Comparison of ENCODE assay signal across 7 cellular contexts in the genomic region with DNA sequence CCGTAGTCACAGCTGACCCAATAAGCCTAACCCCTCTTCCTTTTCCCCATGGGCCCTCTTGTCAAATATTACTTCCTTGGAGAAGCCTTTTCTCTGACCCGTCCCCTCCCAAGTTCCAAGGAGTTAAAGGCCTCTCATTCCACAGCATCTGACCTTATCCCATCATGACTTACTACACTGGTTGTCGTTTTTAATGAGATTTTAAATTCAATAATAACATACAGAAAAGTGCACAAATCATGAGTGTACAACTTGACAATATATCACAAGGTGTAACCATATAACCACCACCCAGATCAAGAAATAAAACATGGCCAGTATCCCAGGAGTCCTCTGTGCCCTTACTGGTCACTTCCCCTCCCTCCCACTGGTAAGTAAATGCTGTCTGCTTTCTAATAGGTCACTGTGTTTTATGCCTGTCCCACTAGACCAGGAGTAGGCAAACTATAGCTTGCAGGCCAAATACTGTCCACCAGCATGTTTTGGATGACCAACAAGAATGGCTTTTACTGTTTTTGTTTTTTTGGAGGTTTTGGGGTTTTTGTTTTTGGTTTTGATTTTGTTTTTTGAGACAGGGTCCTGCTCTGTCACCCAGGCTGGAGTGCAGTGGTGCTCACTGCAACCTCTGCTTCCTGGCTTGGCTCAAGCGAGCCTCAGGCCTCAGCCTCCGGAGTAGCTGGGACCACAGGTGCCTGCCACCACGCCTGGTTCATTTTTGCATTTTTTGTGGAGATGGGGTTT. TPM values are rescaled to one million over a fixed set of nuclear protein-coding genes. Genes with fewer than 3 reads are reported as not detected.
DNase-seq lines count a peak whose midpoint lies in the region; ATAC-seq and TF ChIP-seq lines count a peak whose summit lies in the region.

No MANE protein-coding gene starts in this region.

- no peaks in the 10 kb centered on the region for H3K36me3 Mint-ChIP-seq in natural killer cell treated with Interleukin-12 subunit alpha and Interleukin-12 subunit beta and Interleukin-15 and Interleukin-18, amount 100 ng/mL, for 72 hours

- peak overlapping the region; percentile 86 to 97 for H3K27ac Mint-ChIP-seq in natural killer cell treated with Interleukin-12 subunit alpha and Interleukin-12 subunit beta and Interleukin-15 and Interleukin-18, amount 100 ng/mL, for 72 hours

- peak overlapping the region; percentile 92 for H3K27ac ChIP-seq in cingulate gyrus (ENCODE audit: low read depth, low read length)

- H3K27me3 Mint-ChIP-seq in natural killer cell treated with Interleukin-12 subunit alpha and Interleukin-12 subunit beta and Interleukin-15 and Interleukin-18, amount 100 ng/mL, for 72 hours, result no peaks in the 10 kb centered on the region

- peak overlapping the region; percentile 77 for H3K4me3 ChIP-seq in GM12864 (ENCODE audit: low read depth, low read length)

- H3K4me1 Mint-ChIP-seq in natural killer cell treated with Interleukin-12 subunit alpha and Interleukin-12 subunit beta and Interleukin-15 and Interleukin-18, amount 100 ng/mL, for 72 hours (ENCODE audit: low read depth in 2 of 2), result peaks cover 25 to 27% of the 10 kb centered on the region in 2 donors

- ATAC-seq in natural killer cell treated with Interleukin-12 subunit alpha and Interleukin-12 subunit beta and Interleukin-15 and Interleukin-18, amount 100 ng/mL, for 72 hours, result no peak

- no peaks in the 10 kb centered on the region for H3K9me3 Mint-ChIP-seq in natural killer cell treated with Interleukin-12 subunit alpha and Interleukin-12 subunit beta and Interleukin-15 and Interleukin-18, amount 100 ng/mL, for 72 hours

- H3K4me3 Mint-ChIP-seq in natural killer cell treated with Interleukin-12 subunit alpha and Interleukin-12 subunit beta and Interleukin-15 and Interleukin-18, amount 100 ng/mL, for 72 hours, result peak overlapping the region; percentile 99

- no peak for TF ChIP-seq CTCF in GM12864 (IDR thresholded peaks at IDR 0.05; ENCODE audit: low read depth, low read length, missing control alignments)

- DNase-seq in GM12864 (ENCODE audit: low read depth), result no peak
- peak; percentile 39 for DNase-seq in NCI-H69 (lab: John Stamatoyannopoulos, UW)
- DNase-seq in natural killer cell treated with Interleukin-12 subunit alpha and Interleukin-12 subunit beta and Interleukin-15 and Interleukin-18, amount 100 ng/mL, for 72 hours (ENCODE audit: low spot score), result no peak
- no peak for DNase-seq in cerebellum (ENCODE audit: low spot score)
- no peak for DNase-seq in activated CD4-positive, CD25-positive, alpha-beta regulatory T cell (lab: John Stamatoyannopoulos, UW)
- DNase-seq in SK-N-DZ (ENCODE audit: low spot score), result no peak

RNA-seq across cellular contexts. Expression of a gene that starts 1.2 kb away (rescaled TPM):
- total RNA-seq in natural killer cell treated with Interleukin-12 subunit alpha and Interleukin-12 subunit beta and Interleukin-15 and Interleukin-18, amount 100 ng/mL, for 72 hours, result 10 to 100 TPM in 1 of 2 donors, 1 to 10 TPM in 1; 9.8 to 16.7 TPM
- 2.3 TPM for total RNA-seq in cerebellum
- polyA plus RNA-seq in SK-N-DZ (2014; cell fraction: cytosol; rRNA removed), result 12.8 and 14.1 TPM in 2 replicates
- 11.5 and 18.8 TPM in 2 replicates for polyA plus RNA-seq in SK-N-DZ (2014; cell fraction: nucleus; rRNA removed)

RNA-seq across cellular contexts. Expression of a gene that starts 14.4 kb away (rescaled TPM):
- total RNA-seq in natural killer cell treated with Interleukin-12 subunit alpha and Interleukin-12 subunit beta and Interleukin-15 and Interleukin-18, amount 100 ng/mL, for 72 hours, result not detected
- 8.1 TPM for total RNA-seq in cerebellum
- polyA plus RNA-seq in SK-N-DZ (2014; cell fraction: cytosol; rRNA removed), result 0.20 and 0.24 TPM in 2 replicates
- polyA plus RNA-seq in SK-N-DZ (2014; cell fraction: nucleus; rRNA removed), result 1.0 TPM in 1 of 2 replicates, not detected in the other

RNA-seq across cellular contexts. Expression of a gene that starts 19.4 kb away (rescaled TPM):
- not detected for total RNA-seq in natural killer cell treated with Interleukin-12 subunit alpha and Interleukin-12 subunit beta and Interleukin-15 and Interleukin-18, amount 100 ng/mL, for 72 hours
- total RNA-seq in cerebellum, result 2.7 TPM
- not detected in 2 replicates for polyA plus RNA-seq in SK-N-DZ (2014; cell fraction: cytosol; rRNA removed)
- polyA plus RNA-seq in SK-N-DZ (2014; cell fraction: nucleus; rRNA removed), result not detected in 2 replicates

RNA-seq across cellular contexts. Expression of a gene that starts 49.0 kb away (rescaled TPM):
- total RNA-seq in natural killer cell treated with Interleukin-12 subunit alpha and Interleukin-12 subunit beta and Interleukin-15 and Interleukin-18, amount 100 ng/mL, for 72 hours, result not detected
- total RNA-seq in cerebellum, result not detected
- polyA plus RNA-seq in SK-N-DZ (2014; cell fraction: cytosol; rRNA removed), result 0.40 TPM in 1 of 2 replicates, not detected in the other
- not detected in 2 replicates for polyA plus RNA-seq in SK-N-DZ (2014; cell fraction: nucleus; rRNA removed)

RNA-seq across cellular contexts. Expression of a gene that starts 50.0 kb away (rescaled TPM):
- not detected for total RNA-seq in natural killer cell treated with Interleukin-12 subunit alpha and Interleukin-12 subunit beta and Interleukin-15 and Interleukin-18, amount 100 ng/mL, for 72 hours
- total RNA-seq in cerebellum, result not detected
- polyA plus RNA-seq in SK-N-DZ (2014; cell fraction: cytosol; rRNA removed), result not detected in 2 replicates
- polyA plus RNA-seq in SK-N-DZ (2014; cell fraction: nucleus; rRNA removed), result not detected in 2 replicates
